ENCODE assay signal across 1 cellular context in genomic region chr20:62704341-62704948, GRCh38.
TF ChIP-seq lines count a peak whose summit lies in the region.

No MANE protein-coding gene starts in this region.

TF ChIP-seq in HEK293, 187 proteins besides CTCF, POLR2A, EP300 and RAD21 (continued from another document):
- TF ChIP-seq ZNF518A (tag by site-specific recombination; conservative IDR thresholded peaks at IDR 0.05; ENCODE audit: low read depth) (no peak), SCRT2 (tag by site-specific recombination; IDR thresholded peaks at IDR 0.05) (peak; percentile 63), EGR2 (tag by site-specific recombination; IDR thresholded peaks at IDR 0.05; ENCODE audit: low read depth) (0 out of 2 replicates have a peak, but pooled peaks have one; percentile 22), KLF1 (tag by site-specific recombination; IDR thresholded peaks at IDR 0.05) (peak; percentile 92), ZFP69B (tag by site-specific recombination; IDR thresholded peaks at IDR 0.05) (peak; percentile 11; the same call in 1 of the 2 replicates), ZNF670 (tag by site-specific recombination; IDR thresholded peaks at IDR 0.05; ENCODE audit: low read depth) (no peak), ZNF692 (tag by site-specific recombination; IDR thresholded peaks at IDR 0.05) (peak; percentile 44; the same call in 1 of the 2 replicates), ZBTB44 (tag by site-specific recombination; IDR thresholded peaks at IDR 0.05) (peak; percentile 94), ZNF433 (tag by site-specific recombination; IDR thresholded peaks at IDR 0.05; ENCODE audit: low read depth) (no peak), ZNF248 (tag by site-specific recombination; IDR thresholded peaks at IDR 0.05) (no peak), SETDB1 (IDR thresholded peaks at IDR 0.05; ENCODE audit: insufficient read length, low read length) (no peak), ZNF138 (tag by site-specific recombination; IDR thresholded peaks at IDR 0.05; ENCODE audit: borderline replicate concordance) (no peak), ZNF341 (tag by site-specific recombination; IDR thresholded peaks at IDR 0.05; ENCODE audit: low read depth) (peak; percentile 78), KLF8 (tag by site-specific recombination; IDR thresholded peaks at IDR 0.05) (0 out of 2 replicates have a peak, but pooled peaks have one; percentile 41), HOXD13 (CRISPR knock-in tag; IDR thresholded peaks at IDR 0.05; ENCODE audit: borderline replicate concordance) (no peak), ZNF629 (tag by site-specific recombination; IDR thresholded peaks at IDR 0.05) (peak; percentile 51; the same call in 1 of the 2 replicates), TRIM28 (IDR thresholded peaks at IDR 0.05; ENCODE audit: borderline replicate concordance, low read length) (no peak), ZIC2 (tag by site-specific recombination; IDR thresholded peaks at IDR 0.05) (peak; percentile 11; the same call in 1 of the 2 replicates), OSR2 (tag by site-specific recombination; IDR thresholded peaks at IDR 0.05) (peak; percentile 14), AEBP2 (tag by site-specific recombination; IDR thresholded peaks at IDR 0.05; ENCODE audit: borderline replicate concordance) (no peak), SCRT1 (tag by site-specific recombination; IDR thresholded peaks at IDR 0.05; ENCODE audit: borderline replicate concordance) (0 out of 2 replicates have a peak, but pooled peaks have one; percentile 10), ZNF561 (tag by site-specific recombination; IDR thresholded peaks at IDR 0.05; ENCODE audit: borderline replicate concordance) (peak; percentile 77; the same call in 1 of the 2 replicates), KLF7 (tag by site-specific recombination; IDR thresholded peaks at IDR 0.05; ENCODE audit: borderline replicate concordance) (peak; percentile 21; the same call in 1 of the 2 replicates), ZNF785 (tag by site-specific recombination; IDR thresholded peaks at IDR 0.05) (no peak)
